In the genomic region with DNA sequence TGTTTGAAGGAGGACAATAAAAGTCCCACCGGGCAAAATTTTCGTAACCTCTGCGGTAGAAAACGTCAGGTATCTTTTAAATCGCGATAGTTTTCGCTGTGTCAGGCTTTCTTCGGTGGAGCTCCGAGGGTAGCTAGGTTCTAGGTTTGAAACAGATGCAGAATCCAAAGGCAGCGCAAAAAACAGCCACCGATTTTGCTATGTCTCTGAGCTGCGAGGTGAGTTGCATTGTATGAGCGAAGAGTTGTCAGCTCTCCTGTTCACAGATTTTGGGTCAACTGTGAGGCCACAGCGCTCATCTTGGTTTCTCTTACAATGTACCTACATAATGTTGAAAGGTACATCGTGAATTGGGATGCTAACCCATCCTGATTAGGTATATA, we compare ENCODE assay signal across 8 cellular contexts. TPM values are rescaled to one million over a fixed set of nuclear protein-coding genes. Genes with fewer than 3 reads are reported as not detected.
DNase-seq lines count a peak whose midpoint lies in the region; ATAC-seq and TF ChIP-seq lines count a peak whose summit lies in the region.

No MANE protein-coding gene starts in this region.

- WGBS in mesenchymal stem cell: 2% methylated on average over 13 of the region's 15 CpGs

- H3K9ac ChIP-seq in mesenchymal stem cell (ENCODE audit: low read length): peak overlapping the region; percentile 99

- H2AK5ac ChIP-seq in mesenchymal stem cell (ENCODE audit: low read length, severe bottlenecking): peak overlapping the region; percentile 53

- peak overlapping the region; percentile 74 for H3K4me2 ChIP-seq in mesenchymal stem cell (ENCODE audit: low read length, poor library complexity, severe bottlenecking)

- no peaks in the 10 kb centered on the region for H3K9me3 Mint-ChIP-seq in dendritic cell treated with granulocyte-macrophage colony-stimulating factor and Interleukin-4, amounts not matched to agents 40 ng/mL and 50 ng/mL, for 4 days

- peak overlapping the region; percentile 87 for H3K18ac ChIP-seq in mesenchymal stem cell (ENCODE audit: low read depth in 1 of 2, low read length in 2 of 2)

- H2BK5ac ChIP-seq in mesenchymal stem cell (ENCODE audit: low read depth, low read length, poor library complexity, severe bottlenecking): peak overlapping the region; percentile 77

- H3K4ac ChIP-seq in mesenchymal stem cell (ENCODE audit: low read depth in 1 of 2, low read length in 2 of 2): peak overlapping the region; percentile 73 to 93

- peak overlapping the region in 1 of 2 experiments; percentile 48 for H3K14ac ChIP-seq in mesenchymal stem cell (ENCODE audit: low read length in 2 of 2)

- H3K27ac ChIP-seq in mesenchymal stem cell (ENCODE audit: low read length, poor library complexity, severe bottlenecking): peak overlapping the region; percentile 87
- H3K27ac ChIP-seq in uterus: peak overlapping the region; percentile 94 to 96

- H3K27me3 ChIP-seq in mesenchymal stem cell (ENCODE audit: control insufficient read depth in 1 of 2, insufficient read depth in 1 of 2, low read length in 2 of 2) (no peaks in the 10 kb centered on the region), uterus (no peaks in the 10 kb centered on the region)

- peak overlapping the region; percentile 95 for H3K27ac Mint-ChIP-seq in dendritic cell treated with granulocyte-macrophage colony-stimulating factor and Interleukin-4, amounts not matched to agents 40 ng/mL and 50 ng/mL, for 4 days

- no peak overlapping the region for H4K8ac ChIP-seq in mesenchymal stem cell (ENCODE audit: low read length)

- peak; percentile 41 for DNase-seq in NCI-H82 (lab: John Stamatoyannopoulos, UW)
- no peak for DNase-seq in NCI-H82 treated with DMSO at 0.1 percent for 48 hours (lab: John Stamatoyannopoulos, UW; ENCODE audit: unreplicated experiment)
- DNase-seq in SK-MEL-5 (ENCODE audit: low read depth, low spot score): peak; percentile 43
- DNase-seq in mesenchymal stem cell: peak; percentile 61
- DNase-seq in uterus: peak in 1 of 2 donors; percentile 26
- DNase-seq in NCI-H2196 treated with DMSO at 0.1 percent for 48 hours (lab: John Stamatoyannopoulos, UW; ENCODE audit: unreplicated experiment): no peak

- no peak for TF ChIP-seq POLR2A in uterus (IDR thresholded peaks at IDR 0.05)

- no peaks in the 10 kb centered on the region for H3K27me3 Mint-ChIP-seq in dendritic cell treated with granulocyte-macrophage colony-stimulating factor and Interleukin-4, amounts not matched to agents 40 ng/mL and 50 ng/mL, for 4 days

- H3K23ac ChIP-seq in mesenchymal stem cell (ENCODE audit: low read length in 2 of 2): peak overlapping the region in 1 of 2 experiments; percentile 93

- H2BK12ac ChIP-seq in mesenchymal stem cell (ENCODE audit: low read length in 2 of 2): no peak overlapping the region

- intact Hi-C loops in dendritic cell treated with granulocyte-macrophage colony-stimulating factor and Interleukin-4, amounts not matched to agents 40 ng/mL and 50 ng/mL, for 4 days (cut with micrococcal nuclease): loop anchor here (1.0 to 5.0 kb wide), 2 partner anchors 9 to 36 kb away; a partner anchor contains a TSS
- intact Hi-C loops in uterus (cut with DNase I; ENCODE audit: low total_unique reads): no loop called here

- H3K79me1 ChIP-seq in mesenchymal stem cell (replicated peaks; ENCODE audit: low read length, poor library complexity, severe bottlenecking): peaks cover 2% of the 10 kb centered on the region

- H3K9me3 ChIP-seq in mesenchymal stem cell (ENCODE audit: control insufficient read depth, low read length) (no peaks in the 10 kb centered on the region), uterus (no peaks in the 10 kb centered on the region)

- no peak for ATAC-seq in HG03432 (IDR thresholded peaks at IDR 0.05; ENCODE audit: unreplicated experiment)

- peaks cover 1% of the 10 kb centered on the region for H3K4me1 ChIP-seq in mesenchymal stem cell (ENCODE audit: control insufficient read depth, insufficient read depth, low read depth, low read length)
- peaks cover 0 to 8% of the 10 kb centered on the region in 2 donors for H3K4me1 ChIP-seq in uterus

- H2BK15ac ChIP-seq in mesenchymal stem cell (ENCODE audit: low read depth, poor library complexity, severe bottlenecking): no peak overlapping the region

- H3K4me1 Mint-ChIP-seq in dendritic cell treated with granulocyte-macrophage colony-stimulating factor and Interleukin-4, amounts not matched to agents 40 ng/mL and 50 ng/mL, for 4 days (ENCODE audit: low read depth): peaks cover 28% of the 10 kb centered on the region

- peak overlapping the region; percentile 96 for H3K4me3 Mint-ChIP-seq in dendritic cell treated with granulocyte-macrophage colony-stimulating factor and Interleukin-4, amounts not matched to agents 40 ng/mL and 50 ng/mL, for 4 days

- H3K36me3 ChIP-seq in mesenchymal stem cell (ENCODE audit: control insufficient read depth in 1 of 2, insufficient read depth in 2 of 2, low read depth in 1 of 2, low read length in 2 of 2): peaks cover 0 to 2% of the 10 kb centered on the region in 2 experiments
- H3K36me3 ChIP-seq in uterus: no peaks in the 10 kb centered on the region

- H4K91ac ChIP-seq in mesenchymal stem cell (ENCODE audit: low read length): no peak overlapping the region

- peak overlapping the region; percentile 76 for H2BK120ac ChIP-seq in mesenchymal stem cell (ENCODE audit: low read depth, low read length)

- in situ Hi-C loops in SK-MEL-5 (cut with HindIII; ENCODE audit: low pct_unique_long_range_greater_than_20kb, low sequenced_read_pairs): no loop called here

- H3K4me3 ChIP-seq in mesenchymal stem cell (ENCODE audit: insufficient read depth in 1 of 2, low read depth in 1 of 2, low read length in 2 of 2): peak overlapping the region; percentile 52 to 94
- peak overlapping the region; percentile 67 to 88 for H3K4me3 ChIP-seq in uterus

- no peak for TF ChIP-seq CTCF in uterus (IDR thresholded peaks at IDR 0.05)

- H2AFZ ChIP-seq in mesenchymal stem cell (ENCODE audit: low read depth, low read length): no peak overlapping the region

- peaks cover 34% of the 10 kb centered on the region for H3K36me3 Mint-ChIP-seq in dendritic cell treated with granulocyte-macrophage colony-stimulating factor and Interleukin-4, amounts not matched to agents 40 ng/mL and 50 ng/mL, for 4 days (ENCODE audit: low read depth)

RNA-seq across cellular contexts. Expression of a gene that starts 0.5 kb away (rescaled TPM):
- total RNA-seq in SK-MEL-5 (2014; rRNA removed; shearing (Covaris generic)): 53.8 and 54.5 TPM in 2 replicates
- 44.6 and 60.1 TPM in 2 replicates for polyA plus RNA-seq in SK-MEL-5 (2015; cell fraction: cytosol; rRNA removed)
- polyA plus RNA-seq in SK-MEL-5 (2015; cell fraction: nucleus; rRNA removed): 27.3 and 34.1 TPM in 2 replicates
- 48.6 TPM for polyA plus RNA-seq in mesenchymal stem cell (2013, experiment 1 of 2)
- 46.9 TPM for polyA plus RNA-seq in mesenchymal stem cell (2013, experiment 2 of 2)
- 10 to 100 TPM; 12.4 to 57.3 (median 33.5) TPM for total RNA-seq in uterus

RNA-seq across cellular contexts. Expression of a gene that starts 8.5 kb away (rescaled TPM):
- total RNA-seq in SK-MEL-5 (2014; rRNA removed; shearing (Covaris generic)): 7.6 and 8.5 TPM in 2 replicates
- polyA plus RNA-seq in SK-MEL-5 (2015; cell fraction: cytosol; rRNA removed): 7.0 and 10.0 TPM in 2 replicates
- 14.8 and 19.1 TPM in 2 replicates for polyA plus RNA-seq in SK-MEL-5 (2015; cell fraction: nucleus; rRNA removed)
- 7.6 TPM for polyA plus RNA-seq in mesenchymal stem cell (2013, experiment 1 of 2)
- polyA plus RNA-seq in mesenchymal stem cell (2013, experiment 2 of 2): 8.3 TPM
- total RNA-seq in uterus: 10 to 100 TPM; 18.8 to 33.8 (median 25.0) TPM

Comparison
In these comparisons a context has a peak if more than half of its experiments do, and no peak if none do; other contexts are left out.
1. DNase-seq: peak in NCI-H82 (single experiment), SK-MEL-5 (single experiment) and mesenchymal stem cell (single experiment); none in NCI-H82 treated with DMSO at 0.1 percent for 48 hours (single experiment) and NCI-H2196 treated with DMSO at 0.1 percent for 48 hours (single experiment).